In the genomic region with DNA sequence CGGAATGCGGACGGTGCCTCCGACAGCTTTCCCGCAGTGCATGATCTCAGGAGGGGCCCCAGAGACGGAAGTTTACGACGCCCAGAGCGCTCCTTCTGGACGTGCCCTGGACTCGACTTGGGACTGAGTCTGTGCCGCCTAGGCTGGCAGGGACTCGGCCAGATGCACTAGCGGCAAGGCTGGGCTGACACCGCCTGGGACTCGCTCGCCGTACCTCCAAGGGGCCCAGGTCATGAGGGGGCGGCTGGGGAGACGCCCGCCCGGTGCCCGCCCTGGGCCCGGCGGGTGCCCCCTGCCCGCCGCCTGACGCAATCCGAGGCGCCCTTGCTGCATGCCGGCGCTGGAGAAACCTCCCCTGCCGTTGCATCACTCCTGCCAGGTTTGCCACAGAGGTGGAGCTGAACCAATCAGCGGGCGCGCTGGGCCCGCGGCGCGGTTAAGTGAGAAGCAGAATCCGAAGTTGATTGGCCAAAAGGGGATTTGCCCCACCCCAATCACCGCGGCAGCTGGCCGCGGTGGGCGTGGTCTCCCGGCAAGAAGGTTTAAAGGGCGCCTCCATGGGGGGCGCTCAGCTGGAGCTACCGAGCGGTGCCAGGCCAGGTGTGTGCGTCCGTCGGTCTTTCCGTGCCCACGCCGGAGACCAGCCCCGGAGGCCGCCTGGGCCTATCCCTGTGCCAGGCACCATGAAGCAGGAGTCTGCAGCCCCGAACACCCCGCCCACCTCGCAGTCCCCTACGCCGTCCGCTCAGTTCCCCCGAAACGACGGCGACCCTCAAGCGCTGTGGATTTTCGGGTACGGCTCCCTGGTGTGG, we compare ENCODE assay signal across 7 cellular contexts. TPM values are rescaled to one million over a fixed set of nuclear protein-coding genes. Genes with fewer than 3 reads are reported as not detected.
A peak's percentile ranks its signal among the peaks of the same experiment; 100 is the strongest.
DNase-seq lines count a peak whose midpoint lies in the region; ATAC-seq, FAIRE-seq and TF ChIP-seq lines count a peak whose summit lies in the region.

A gene with protein sequence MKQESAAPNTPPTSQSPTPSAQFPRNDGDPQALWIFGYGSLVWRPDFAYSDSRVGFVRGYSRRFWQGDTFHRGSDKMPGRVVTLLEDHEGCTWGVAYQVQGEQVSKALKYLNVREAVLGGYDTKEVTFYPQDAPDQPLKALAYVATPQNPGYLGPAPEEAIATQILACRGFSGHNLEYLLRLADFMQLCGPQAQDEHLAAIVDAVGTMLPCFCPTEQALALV (plus strand): TSS at position 571 of the 812 bp plus-strand sequence. CDS start 113 bp downstream, at position 684.

- H3K27me3 ChIP-seq in astrocyte (ENCODE audit: insufficient read depth, low read length), result no peaks in the 10 kb centered on the region

- peaks cover 20% of the 10 kb centered on the region for H3K4me1 Mint-ChIP-seq in astrocyte (ENCODE audit: low read depth, unreplicated experiment)

- no peaks in the 10 kb centered on the region for H3K9me3 ChIP-seq in astrocyte (ENCODE audit: insufficient read depth, low read depth, low read length)

- peaks cover 10% of the 10 kb centered on the region for H3K4me1 ChIP-seq in astrocyte (ENCODE audit: insufficient read depth, low read length)

- peak within 1 kb of the TSS; percentile 98 for H3K27ac Mint-ChIP-seq in astrocyte (ENCODE audit: unreplicated experiment)

- peak within 1 kb of the TSS; percentile 98 for H3K4me3 Mint-ChIP-seq in astrocyte (ENCODE audit: unreplicated experiment)

- H3K27me3 Mint-ChIP-seq in astrocyte (ENCODE audit: low read depth, unreplicated experiment), result peaks cover 14% of the 10 kb centered on the region

- peaks cover 20% of the 10 kb centered on the region for H3K36me3 Mint-ChIP-seq in astrocyte (ENCODE audit: low read depth, unreplicated experiment)

- ATAC-seq in GM18502 (IDR thresholded peaks at IDR 0.05; ENCODE audit: poor library complexity, unreplicated experiment) (peak; percentile 91), HG02938 (IDR thresholded peaks at IDR 0.05; ENCODE audit: unreplicated experiment) (peak; percentile 87)

- no peak for TF ChIP-seq CTCF in astrocyte (IDR thresholded peaks at IDR 0.05; ENCODE audit: insufficient read depth, low read depth, low read length)
- no peak for TF ChIP-seq CTCF in retinal pigment epithelial cell (conservative IDR thresholded peaks at IDR 0.05; ENCODE audit: low read depth, low read length)

- H3K4me3 ChIP-seq in astrocyte (ENCODE audit: insufficient read depth, low read depth, low read length) (peak within 1 kb of the TSS; percentile 80), retinal pigment epithelial cell (ENCODE audit: low read length) (peak within 1 kb of the TSS; percentile 83)

- peaks cover 4% of the 10 kb centered on the region for H3K9me3 Mint-ChIP-seq in astrocyte (ENCODE audit: unreplicated experiment)

- H3K9ac ChIP-seq in astrocyte (ENCODE audit: low read length), result peak within 1 kb of the TSS; percentile 87

- H3K27ac ChIP-seq in astrocyte (ENCODE audit: low read depth, low read length), result peak within 1 kb of the TSS; percentile 80

- no peak for FAIRE-seq in astrocyte (lab: Jason Lieb, UNC)

- peak within 1 kb of the TSS; percentile 99 for H2AFZ ChIP-seq in astrocyte (ENCODE audit: low read depth, low read length)

- no peaks in the 10 kb centered on the region for H3K79me2 ChIP-seq in astrocyte (ENCODE audit: insufficient read depth, low read length)

- H3K4me2 ChIP-seq in astrocyte (ENCODE audit: low read length), result peak within 1 kb of the TSS; percentile 96

- peaks cover 11% of the 10 kb centered on the region for H4K20me1 ChIP-seq in astrocyte (ENCODE audit: insufficient read depth, low read length)

- no peaks in the 10 kb centered on the region for H3K36me3 ChIP-seq in astrocyte (ENCODE audit: insufficient read depth, low read length)

- peak; percentile 66 to 77 for DNase-seq in NCI-H187 (lab: John Stamatoyannopoulos, UW)
- DNase-seq in T-helper 22 cell (ENCODE audit: low read depth), result peak; percentile 92
- peak; percentile 89 for DNase-seq in astrocyte (ENCODE audit: low read depth)
- DNase-seq in hippocampal formation (lab: John Stamatoyannopoulos, UW), result peak; percentile 75 to 84
- DNase-seq in retinal pigment epithelial cell (ENCODE audit: low read depth), result peak; percentile 90

RNA-seq across cellular contexts. Expression of the gene that starts here (rescaled TPM):
- total RNA-seq in astrocyte, result 55.9 and 70.8 TPM in 2 replicates

Comparison
In these comparisons a context has a peak if more than half of its experiments do, and no peak if none do; other contexts are left out.
1. Peak in every context shown above with its lines: DNase-seq, ATAC-seq, H3K4me3 ChIP-seq and H3K27ac ChIP-seq.